ENCODE assay signal across 8 cellular contexts in genomic region chr9:132877447-132877817, GRCh38. TPM values are rescaled to one million over a fixed set of nuclear protein-coding genes. Genes with fewer than 3 reads are reported as not detected.
DNase-seq lines count a peak whose midpoint lies in the region; ATAC-seq, FAIRE-seq and TF ChIP-seq lines count a peak whose summit lies in the region.

No MANE protein-coding gene starts in this region.

- H3K27ac ChIP-seq in CD8-positive, alpha-beta memory T cell (ENCODE audit: low read depth, low read length), result peak overlapping the region; percentile 80
- H3K27ac ChIP-seq in PC-3 (ENCODE audit: low read length) (no peak overlapping the region), esophagus (ENCODE audit: low read depth in 2 of 2, low read length in 1 of 2) (no peak overlapping the region), pancreas (no peak overlapping the region)

- H3K27ac Mint-ChIP-seq in CD8-positive, alpha-beta memory T cell, result peak overlapping the region in 4 of 8 donors; percentile 11 to 82 (median 68)

- H3K9me3 Mint-ChIP-seq in CD8-positive, alpha-beta memory T cell, result no peaks in the 10 kb centered on the region

- no peaks in the 10 kb centered on the region for H3K36me3 Mint-ChIP-seq in CD8-positive, alpha-beta memory T cell

- H3K36me3 ChIP-seq in CD8-positive, alpha-beta memory T cell (ENCODE audit: insufficient read depth, low read length), result no peaks in the 10 kb centered on the region
- no peaks in the 10 kb centered on the region for H3K36me3 ChIP-seq in PC-3 (ENCODE audit: low read depth, low read length)
- no peaks in the 10 kb centered on the region for H3K36me3 ChIP-seq in esophagus (ENCODE audit: control insufficient read depth in 2 of 2, insufficient read depth in 2 of 2, low read length in 1 of 2)
- H3K36me3 ChIP-seq in pancreas, result no peaks in the 10 kb centered on the region

- peaks cover 0 to 2% of the 10 kb centered on the region in 2 donors for H3K27me3 Mint-ChIP-seq in CD8-positive, alpha-beta memory T cell

- intact Hi-C loops in PC-3 (cut with micrococcal nuclease) (no loop called here), pancreas (cut with DNase I) (no loop called here)

- TF ChIP-seq CTCF in PC-3 (conservative IDR thresholded peaks at IDR 0.05; ENCODE audit: low read depth, low read length) (no peak), pancreas (IDR thresholded peaks at IDR 0.05) (no peak)

- peak overlapping the region; percentile 95; the same call in 1 of the 2 replicates for H3K9ac ChIP-seq in PC-3 (ENCODE audit: low read length)

- DNase-seq in CD8-positive, alpha-beta memory T cell, result peak in 1 of 5 donors; percentile 24
- DNase-seq in PC-3 (no peak), pancreas (peak in 2 of 6 donors; percentile 14 to 17), inferior parietal cortex (ENCODE audit: extremely low spot score) (no peak), DMS153 (lab: John Stamatoyannopoulos, UW) (no peak)
- no peak for DNase-seq in stimulated activated CD4-positive, alpha-beta T cell treated with anti-CD3 and anti-CD28 coated beads, Interleukin-2, amount 100 ng/mL, for 24 hours

- H3K4me3 ChIP-seq in CD8-positive, alpha-beta memory T cell (ENCODE audit: low read length), result peak overlapping the region; percentile 93
- peak overlapping the region; percentile 96 for H3K4me3 ChIP-seq in PC-3 (ENCODE audit: low read length)
- peak overlapping the region; percentile 86 to 88 for H3K4me3 ChIP-seq in esophagus (ENCODE audit: low read depth in 1 of 2, low read length in 2 of 2)
- peak overlapping the region; percentile 54 to 99 (median 76) for H3K4me3 ChIP-seq in pancreas

- BruUV-seq in PC-3 (replicated peaks; lab: Mats Ljungman, UMichigan), result no TSS peak

- ATAC-seq in PC-3 (no peak), pancreas (no peak), GM21447 (IDR thresholded peaks at IDR 0.05; ENCODE audit: unreplicated experiment) (no peak)

- peaks cover 17 to 32% (median 23%) of the 10 kb centered on the region in 3 donors for H3K4me1 Mint-ChIP-seq in CD8-positive, alpha-beta memory T cell

- WGBS in esophagus, 2 donors, result 41 to 42% methylated on average over 14 of the region's 14 CpGs
- WGBS in pancreas, 2 donors, result 45% methylated on average over 14 of the region's 14 CpGs

- CTCF ChIA-PET in CD8-positive, alpha-beta memory T cell (lab: Charles Lee), result interaction anchor here (1.4 kb wide), 1 partner anchor 24 kb away, joined by 3 read pairs; no protein-coding TSS in a partner anchor
- CTCF ChIA-PET in PC-3 (lab: Charles Lee), result no interaction called here

- H3K4me2 ChIP-seq in PC-3 (ENCODE audit: low read length), result peak overlapping the region; percentile 98

- H3K9me2 ChIP-seq in PC-3 (replicated peaks; ENCODE audit: low read length), result no peaks in the 10 kb centered on the region

- peak overlapping the region; percentile 72 to 89 (median 79) for H3K4me3 Mint-ChIP-seq in CD8-positive, alpha-beta memory T cell

- H4K20me1 ChIP-seq in PC-3 (ENCODE audit: low read length), result no peaks in the 10 kb centered on the region

- no peaks in the 10 kb centered on the region for H3F3A ChIP-seq in PC-3 (ENCODE audit: low read length, unreplicated experiment)

- peak overlapping the region; percentile 97; the same call in 1 of the 2 replicates for H2AFZ ChIP-seq in PC-3 (ENCODE audit: low read length)

- no peak for FAIRE-seq in pancreas (lab: Jason Lieb, UNC)

- no peaks in the 10 kb centered on the region for H3K79me2 ChIP-seq in PC-3 (ENCODE audit: low read length)

- no peaks in the 10 kb centered on the region for H3K9me3 ChIP-seq in CD8-positive, alpha-beta memory T cell (ENCODE audit: low read length)
- no peaks in the 10 kb centered on the region for H3K9me3 ChIP-seq in PC-3 (ENCODE audit: low read length)
- H3K9me3 ChIP-seq in esophagus (ENCODE audit: control insufficient read depth in 2 of 2, insufficient read depth in 1 of 2, low read depth in 1 of 2, low read length in 1 of 2), result no peaks in the 10 kb centered on the region
- no peaks in the 10 kb centered on the region for H3K9me3 ChIP-seq in pancreas

- POLR2A ChIA-PET in CD8-positive, alpha-beta memory T cell (lab: Charles Lee), result no interaction called here
- POLR2A ChIA-PET in PC-3 (lab: Charles Lee; ENCODE audit: unreplicated experiment), result no interaction called here

- no peaks in the 10 kb centered on the region for H3K27me3 ChIP-seq in CD8-positive, alpha-beta memory T cell (ENCODE audit: insufficient read depth, low read length, poor library complexity, severe bottlenecking)
- no peaks in the 10 kb centered on the region for H3K27me3 ChIP-seq in PC-3 (ENCODE audit: low read length)
- no peaks in the 10 kb centered on the region for H3K27me3 ChIP-seq in esophagus (ENCODE audit: control insufficient read depth in 1 of 2, insufficient read depth in 2 of 2, low read length in 2 of 2)
- H3K27me3 ChIP-seq in pancreas, result no peaks in the 10 kb centered on the region

- peaks cover 5% of the 10 kb centered on the region for H3K4me1 ChIP-seq in CD8-positive, alpha-beta memory T cell (ENCODE audit: insufficient read depth, low read length)
- peaks cover 4% of the 10 kb centered on the region; the same call in 1 of the 2 replicates for H3K4me1 ChIP-seq in PC-3 (ENCODE audit: insufficient read depth, low read length)
- H3K4me1 ChIP-seq in esophagus (ENCODE audit: control insufficient read depth in 2 of 2, insufficient read depth in 2 of 2, low read length in 1 of 2), result peaks cover 0 to 4% of the 10 kb centered on the region in 2 donors
- H3K4me1 ChIP-seq in pancreas, result peaks cover 0 to 4% (median 0%) of the 10 kb centered on the region in 3 donors

RNA-seq across cellular contexts. Expression of gene AK8, which starts 0.7 kb away (rescaled TPM):
- not detected for total RNA-seq in CD8-positive, alpha-beta memory T cell
- polyA plus RNA-seq in CD8-positive, alpha-beta memory T cell, result not detected
- total RNA-seq in PC-3 (2014; rRNA removed), result 0.55 TPM in 1 of 2 replicates, not detected in the other
- under 1 TPM; 0.39 to 0.58 TPM for polyA plus RNA-seq in esophagus
- total RNA-seq in pancreas, result under 1 TPM; 0.19 to 0.83 (median 0.67) TPM
- polyA plus RNA-seq in pancreas, result 1 to 10 TPM in 1 of 2 donors, under 1 TPM in 1; 0.53 to 1.0 TPM

RNA-seq across cellular contexts. Expression of gene SPACA9, which starts 1.3 kb away (rescaled TPM):
- 1 to 10 TPM; 2.6 to 2.8 TPM for total RNA-seq in CD8-positive, alpha-beta memory T cell
- polyA plus RNA-seq in CD8-positive, alpha-beta memory T cell, result 1.4 TPM
- 2.3 and 3.9 TPM in 2 replicates for total RNA-seq in PC-3 (2014; rRNA removed)
- 1 to 10 TPM; 6.3 to 6.5 TPM for polyA plus RNA-seq in esophagus
- 1 to 10 TPM; 1.0 to 3.3 (median 1.9) TPM for total RNA-seq in pancreas
- polyA plus RNA-seq in pancreas, result 1 to 10 TPM; 3.2 to 3.6 TPM
